In genomic region chr2:101942846-101943245, GRCh38 we compare ENCODE assay signal across 8 cellular contexts.
"Had no signal": no experiment of that assay in that cellular context is flagged by ENCODE, and none has a peak within 500 bp of the region (broad histone marks: within the 10 kb centered on the region; RNA-seq: fewer than 3 reads in every experiment).

No MANE protein-coding gene starts in this region.

- ATAC-seq: HCT116, HepG2 had no signal

- DNase-seq: GM23248, GOT3, H7, HFFc6 had no signal

- H3K9ac ChIP-seq: GM23248 had no signal

- H3K4me1 ChIP-seq: HAP-1 had no signal

- H3K27ac ChIP-seq: GM23248, HL-60 had no signal

- H2AFZ ChIP-seq: GM23248 had no signal

- H3K36me3 ChIP-seq: HAP-1 had no signal

- H3K4me3 ChIP-seq: GM23248, HAP-1 had no signal

- H3K9me3 ChIP-seq: HAP-1 had no signal
